1 cellular context compared by ENCODE assay signal in genomic region chr2:169485650-169486138, GRCh38.
TF ChIP-seq lines count a peak whose summit lies in the region.

No MANE protein-coding gene starts in this region.

TF ChIP-seq in HepG2, 621 proteins besides CTCF, POLR2A, EP300 and RAD21 (continued from another document and continues in another):
- TF ChIP-seq HNF1A (IDR thresholded peaks at IDR 0.05; ENCODE audit: low read depth) (no peak), HNF1A (CRISPR knock-in tag; IDR thresholded peaks at IDR 0.05; ENCODE audit: borderline replicate concordance) (peak; percentile 69; the same call in 1 of the 2 replicates), ZNF12 (CRISPR knock-in tag; IDR thresholded peaks at IDR 0.05) (0 out of 2 replicates have a peak, but pooled peaks have one; percentile 68), NFYB (CRISPR knock-in tag; IDR thresholded peaks at IDR 0.05) (peak; percentile 68), STAT5B (CRISPR knock-in tag; IDR thresholded peaks at IDR 0.05) (no peak), MBNL3 (CRISPR knock-in tag; conservative IDR thresholded peaks at IDR 0.05) (no peak), NFIC (IDR thresholded peaks at IDR 0.05; ENCODE audit: low read length) (peak; percentile 67; the same call in 1 of the 2 replicates), FOXJ3 (CRISPR knock-in tag; IDR thresholded peaks at IDR 0.05; ENCODE audit: borderline replicate concordance) (peak; percentile 57; the same call in 1 of the 2 replicates), HMG20A (CRISPR knock-in tag; IDR thresholded peaks at IDR 0.05; ENCODE audit: borderline replicate concordance) (peak; percentile 67; the same call in 1 of the 2 replicates), RXRA (CRISPR knock-in tag; IDR thresholded peaks at IDR 0.05) (no peak; the same call in 1 of the 2 replicates), ONECUT2 (CRISPR knock-in tag; IDR thresholded peaks at IDR 0.05) (no peak), GFI1 (CRISPR knock-in tag; IDR thresholded peaks at IDR 0.05; ENCODE audit: borderline replicate concordance) (peak; percentile 97), POLR2G (IDR thresholded peaks at IDR 0.05; ENCODE audit: low read depth, low read length) (peak; percentile 59), MIER2 (CRISPR knock-in tag; IDR thresholded peaks at IDR 0.05) (0 out of 2 replicates have a peak, but pooled peaks have one; percentile 28), HMG20B (CRISPR knock-in tag; conservative IDR thresholded peaks at IDR 0.05) (peak; percentile 80), TARDBP (CRISPR knock-in tag; IDR thresholded peaks at IDR 0.05) (peak; percentile 59; the same call in 1 of the 2 replicates), REPIN1 (CRISPR knock-in tag; IDR thresholded peaks at IDR 0.05; ENCODE audit: borderline replicate concordance, low read depth) (0 out of 2 replicates have a peak, but pooled peaks have one; percentile 25), CREM (IDR thresholded peaks at IDR 0.05) (peak; percentile 39; the same call in 1 of the 2 replicates), CREM (CRISPR knock-in tag; IDR thresholded peaks at IDR 0.05) (no peak), HNRNPUL1 (IDR thresholded peaks at IDR 0.05; ENCODE audit: low read depth, low read length) (no peak), HDAC2 (CRISPR knock-in tag; IDR thresholded peaks at IDR 0.05) (peak; percentile 60), FOXO1 (CRISPR knock-in tag; IDR thresholded peaks at IDR 0.05) (0 out of 2 replicates have a peak, but pooled peaks have one; percentile 26), SP140L (CRISPR knock-in tag; IDR thresholded peaks at IDR 0.05; ENCODE audit: borderline replicate concordance) (no peak), ZNF24 (IDR thresholded peaks at IDR 0.05) (no peak), CHD2 (IDR thresholded peaks at IDR 0.05; ENCODE audit: low read depth, low read length) (no peak), TCF7 (IDR thresholded peaks at IDR 0.05; ENCODE audit: low read depth) (peak; percentile 75), PHF21A (CRISPR knock-in tag; IDR thresholded peaks at IDR 0.05) (peak; percentile 48; the same call in 1 of the 2 replicates), KAT8 (CRISPR knock-in tag; IDR thresholded peaks at IDR 0.05) (peak; percentile 38; the same call in 1 of the 2 replicates), KDM1A (CRISPR knock-in tag; IDR thresholded peaks at IDR 0.05) (0 out of 2 replicates have a peak, but pooled peaks have one; percentile 30), RARG (CRISPR knock-in tag; IDR thresholded peaks at IDR 0.05; ENCODE audit: low read depth) (no peak), CREB1 (IDR thresholded peaks at IDR 0.05) (no peak), CREB1 (CRISPR knock-in tag; IDR thresholded peaks at IDR 0.05) (0 out of 2 replicates have a peak, but pooled peaks have one; percentile 18), ZNF615 (CRISPR knock-in tag; IDR thresholded peaks at IDR 0.05; ENCODE audit: borderline replicate concordance) (no peak), RCOR2 (CRISPR knock-in tag; IDR thresholded peaks at IDR 0.05) (peak; percentile 35; the same call in 1 of the 2 replicates), BCL6 (CRISPR knock-in tag; IDR thresholded peaks at IDR 0.05) (peak; percentile 56), DNMT3B (CRISPR knock-in tag; conservative IDR thresholded peaks at IDR 0.05) (0 out of 2 replicates have a peak, but pooled peaks have one; percentile 70), ZKSCAN8 (CRISPR knock-in tag; IDR thresholded peaks at IDR 0.05; ENCODE audit: borderline replicate concordance) (peak; percentile 22; the same call in 1 of the 2 replicates), ZNF644 (CRISPR knock-in tag; IDR thresholded peaks at IDR 0.05; ENCODE audit: low read depth) (peak; percentile 97), SP1 (IDR thresholded peaks at IDR 0.05) (no peak), SP1 (CRISPR knock-in tag; IDR thresholded peaks at IDR 0.05) (no peak), EHMT2 (IDR thresholded peaks at IDR 0.05; ENCODE audit: borderline replicate concordance, low read depth, low read length) (peak; percentile 85; the same call in 1 of the 2 replicates), KDM5A (IDR thresholded peaks at IDR 0.05; ENCODE audit: borderline replicate concordance, low read length) (0 out of 2 replicates have a peak, but pooled peaks have one; percentile 51), ZMYM4 (CRISPR knock-in tag; IDR thresholded peaks at IDR 0.05) (peak; percentile 68), DMAP1 (CRISPR knock-in tag; IDR thresholded peaks at IDR 0.05) (0 out of 2 replicates have a peak, but pooled peaks have one; percentile 30), GATAD2A (CRISPR knock-in tag; IDR thresholded peaks at IDR 0.05) (peak; percentile 79), ZFP91 (CRISPR knock-in tag; IDR thresholded peaks at IDR 0.05; ENCODE audit: borderline replicate concordance) (no peak), SOX6 (IDR thresholded peaks at IDR 0.05) (no peak), SOX6 (CRISPR knock-in tag; IDR thresholded peaks at IDR 0.05) (peak; percentile 29; the same call in 1 of the 2 replicates), ZNF7 (CRISPR knock-in tag; IDR thresholded peaks at IDR 0.05) (no peak), ZNF264 (CRISPR knock-in tag; IDR thresholded peaks at IDR 0.05) (0 out of 2 replicates have a peak, but pooled peaks have one; percentile 17), FOXA3 (CRISPR knock-in tag; IDR thresholded peaks at IDR 0.05) (peak; percentile 24; the same call in 1 of the 2 replicates), HOMEZ (CRISPR knock-in tag; IDR thresholded peaks at IDR 0.05; ENCODE audit: low read depth) (0 out of 2 replicates have a peak, but pooled peaks have one; percentile 32), FOSL2 (CRISPR knock-in tag; IDR thresholded peaks at IDR 0.05) (0 out of 2 replicates have a peak, but pooled peaks have one; percentile 26), ASH2L (IDR thresholded peaks at IDR 0.05; ENCODE audit: insufficient read length, low read depth, low read length) (peak; percentile 83), GABPA (IDR thresholded peaks at IDR 0.05; ENCODE audit: low read depth, low read length) (no peak), GABPA (CRISPR knock-in tag; IDR thresholded peaks at IDR 0.05; ENCODE audit: low read depth) (peak; percentile 28; the same call in 1 of the 2 replicates), YY1 (IDR thresholded peaks at IDR 0.05; ENCODE audit: insufficient read depth, insufficient replicate concordance, low read depth, low read length) (peak; percentile 1), ARID3A (IDR thresholded peaks at IDR 0.05; ENCODE audit: low read depth, low read length) (no peak), ZFP90 (CRISPR knock-in tag; IDR thresholded peaks at IDR 0.05; ENCODE audit: borderline replicate concordance) (no peak), CHD4 (IDR thresholded peaks at IDR 0.05; ENCODE audit: borderline replicate concordance, low read length) (peak; percentile 74; the same call in 1 of the 2 replicates), KDM6A (CRISPR knock-in tag; IDR thresholded peaks at IDR 0.05; ENCODE audit: low read depth) (peak; percentile 59; the same call in 1 of the 2 replicates), ZNF790 (CRISPR knock-in tag; IDR thresholded peaks at IDR 0.05; ENCODE audit: borderline replicate concordance) (no peak), XRCC5 (optimal IDR thresholded peaks at IDR 0.05; ENCODE audit: low read length) (peak; percentile 41), ARID5B (CRISPR knock-in tag; IDR thresholded peaks at IDR 0.05) (peak; percentile 82), ISL2 (CRISPR knock-in tag; IDR thresholded peaks at IDR 0.05) (peak; percentile 53; the same call in 1 of the 2 replicates), NCOR1 (IDR thresholded peaks at IDR 0.05; ENCODE audit: borderline replicate concordance, low read length) (peak; percentile 60; the same call in 1 of the 2 replicates), HNF4A (CRISPR knock-in tag; IDR thresholded peaks at IDR 0.05) (peak; percentile 83), ZNF296 (CRISPR knock-in tag; conservative IDR thresholded peaks at IDR 0.05) (no peak)
